ENCODE assay signal across 15 cellular contexts in genomic region chr19:51708811-51709210, GRCh38. TPM values are rescaled to one million over a fixed set of nuclear protein-coding genes. Genes with fewer than 3 reads are reported as not detected.
DNase-seq lines count a peak whose midpoint lies in the region; ATAC-seq and TF ChIP-seq lines count a peak whose summit lies in the region.
"Had no signal": no experiment of that assay in that cellular context is flagged by ENCODE, and none has a peak within 500 bp of the region (broad histone marks: within the 10 kb centered on the region; RNA-seq: fewer than 3 reads in every experiment).

No MANE protein-coding gene starts in this region.

- no peak overlapping the region for H2AK5ac ChIP-seq in trophoblast cell (ENCODE audit: low read length)

- peaks cover 17% of the 10 kb centered on the region for H3K4me1 Mint-ChIP-seq in Calu3 (ENCODE audit: low read depth, unreplicated experiment)

- H3K23ac ChIP-seq in trophoblast cell (ENCODE audit: low read length) = no peak overlapping the region

- H3K27me3 Mint-ChIP-seq in Calu3 (ENCODE audit: unreplicated experiment) = peaks cover 14% of the 10 kb centered on the region

- H3K27ac ChIP-seq in trophoblast cell (ENCODE audit: low read depth, low read length) (no peak overlapping the region), Peyer's patch (no peak overlapping the region)
- H3K27ac ChIP-seq: BLaER1 treated with 17β-estradiol and CSF1 and Interleukin-3, amounts not matched to agents 10 nM and 100 nM had no signal

- no peak overlapping the region for H2BK5ac ChIP-seq in trophoblast cell (ENCODE audit: low read depth, low read length, poor library complexity)

- H3K9me3 Mint-ChIP-seq in Calu3 (ENCODE audit: low read depth, unreplicated experiment) = peaks cover 5% of the 10 kb centered on the region

- DNase-seq in Calu3 (no peak), cerebellar cortex (ENCODE audit: low spot score) (peak; percentile 64), trophoblast cell (peak; percentile 28 to 31), Peyer's patch (no peak), dermis blood vessel endothelial cell (no peak)
- DNase-seq: ACHN; CD4-positive, CD25-positive, alpha-beta regulatory T cell; DMS 273 treated with DMSO at 0.1 percent for 48 hours; DMS79 had no signal

- no peak overlapping the region for H3K9ac ChIP-seq in trophoblast cell (ENCODE audit: low read length)
- H3K9ac ChIP-seq: BLaER1 treated with 17β-estradiol and CSF1 and Interleukin-3, amounts not matched to agents 10 nM and 100 nM had no signal

- CTCF ChIA-PET in Calu3 (lab: Charles Lee) = interaction anchor here (0.7 to 0.8 kb wide), 2 partner anchors 9 to 69 kb away, joined by 3 to 4 read pairs; no protein-coding TSS in a partner anchor

- no peak for TF ChIP-seq POLR2A in Peyer's patch (IDR thresholded peaks at IDR 0.05)

- no CpG with 5 or more reads among the region's 4 CpGs for WGBS in trophoblast cell (ENCODE audit: extremely low coverage, insufficient coverage, insufficient read length)

- H3K4ac ChIP-seq in trophoblast cell (ENCODE audit: low read depth, low read length) = no peak overlapping the region

- BruUV-seq in Calu3 (replicated peaks; lab: Mats Ljungman, UMichigan) = no TSS peak

- H3K36me3 ChIP-seq in trophoblast cell (ENCODE audit: control insufficient read depth in 1 of 2, insufficient read depth in 2 of 2, low read length in 2 of 2) (peaks cover 35% of the 10 kb centered on the region in 2 experiments), Peyer's patch (peaks cover 0 to 8% (median 0%) of the 10 kb centered on the region in 3 donors)

- no peak for ATAC-seq in HG02610 (IDR thresholded peaks at IDR 0.05; ENCODE audit: unreplicated experiment)

- H2BK120ac ChIP-seq in trophoblast cell (ENCODE audit: insufficient read depth, low read length, poor library complexity) = no peak overlapping the region

- no peak overlapping the region for H3K4me2 ChIP-seq in trophoblast cell (ENCODE audit: low read length)

- H3K4me1 ChIP-seq in trophoblast cell (ENCODE audit: control insufficient read depth in 1 of 2, insufficient read depth in 2 of 2, low read length in 2 of 2) (peaks cover 2 to 7% of the 10 kb centered on the region in 2 experiments), Peyer's patch (peaks cover 0 to 10% (median 2%) of the 10 kb centered on the region in 4 donors)
- H3K4me1 ChIP-seq: HAP-1 had no signal

- H3K18ac ChIP-seq in trophoblast cell (ENCODE audit: low read length) = no peak overlapping the region

- no peak overlapping the region for H3K4me3 ChIP-seq in trophoblast cell (ENCODE audit: low read depth, low read length)
- no peak overlapping the region for H3K4me3 ChIP-seq in Peyer's patch
- H3K4me3 ChIP-seq: BLaER1 treated with 17β-estradiol and CSF1 and Interleukin-3, amounts not matched to agents 10 nM and 100 nM; HAP-1 had no signal

- no peak overlapping the region for H3K14ac ChIP-seq in trophoblast cell (ENCODE audit: low read length)

- H3K36me3 Mint-ChIP-seq in Calu3 (ENCODE audit: insufficient read depth, unreplicated experiment) = peaks cover 67% of the 10 kb centered on the region

- H2AFZ ChIP-seq in trophoblast cell (ENCODE audit: insufficient read depth, low read length, poor library complexity) = no peak overlapping the region

- H3K27ac Mint-ChIP-seq in Calu3 (ENCODE audit: unreplicated experiment) = peak overlapping the region; percentile 19
- H3K27ac Mint-ChIP-seq: CD4-positive, CD25-positive, alpha-beta regulatory T cell had no signal

- H4K91ac ChIP-seq in trophoblast cell (ENCODE audit: low read depth, low read length) = no peak overlapping the region

- peaks cover 6% of the 10 kb centered on the region for H3K79me1 ChIP-seq in trophoblast cell (ENCODE audit: low read length)

- no peak overlapping the region for H3K4me3 Mint-ChIP-seq in Calu3 (ENCODE audit: low read depth, unreplicated experiment)

- no peaks in the 10 kb centered on the region for H3K27me3 ChIP-seq in trophoblast cell (ENCODE audit: insufficient read depth, low read length)
- no peaks in the 10 kb centered on the region for H3K27me3 ChIP-seq in Peyer's patch
- H3K27me3 ChIP-seq: BLaER1 treated with 17β-estradiol and CSF1 and Interleukin-3, amounts not matched to agents 10 nM and 100 nM had no signal

- H3K79me2 ChIP-seq in trophoblast cell (ENCODE audit: control insufficient read depth, insufficient read depth, low read length, poor library complexity) = no peaks in the 10 kb centered on the region

- no peaks in the 10 kb centered on the region for H3K9me3 ChIP-seq in trophoblast cell (ENCODE audit: insufficient read depth, low read depth, low read length)
- H3K9me3 ChIP-seq in Peyer's patch = no peaks in the 10 kb centered on the region
- H3K9me3 ChIP-seq: HAP-1 had no signal

- TF ChIP-seq CTCF in Calu3 (IDR thresholded peaks at IDR 0.05; ENCODE audit: unreplicated experiment) = no peak
- TF ChIP-seq CTCF in Peyer's patch (IDR thresholded peaks at IDR 0.05) = no peak

- H4K12ac ChIP-seq in trophoblast cell (ENCODE audit: low read depth, low read length) = no peak overlapping the region

- intact Hi-C loops in Calu3 (cut with micrococcal nuclease; ENCODE audit: unreplicated experiment) = no loop called here

- H4K8ac ChIP-seq in trophoblast cell (ENCODE audit: low read depth, low read length) = no peak overlapping the region

- H2BK12ac ChIP-seq in trophoblast cell (ENCODE audit: low read length) = no peak overlapping the region

TF ChIP-seq in PFSK-1, 5 proteins besides CTCF, POLR2A, EP300 and RAD21:
- TF ChIP-seq POLR2AphosphoS5 (IDR thresholded peaks at IDR 0.05; ENCODE audit: low read depth, low read length) = peak; percentile 16
- no peak for TF ChIP-seq FOXP2 (optimal IDR thresholded peaks at IDR 0.05; ENCODE audit: borderline replicate concordance, extremely low read depth, extremely low read length, insufficient read depth)

RNA-seq across cellular contexts. Expression of gene HAS1, which starts 15.0 kb away (rescaled TPM):
- total RNA-seq in Calu3 (2022) (not detected in 2 replicates), Peyer's patch (under 1 TPM in 1 of 4 donors, not detected in 3; 0.54 TPM), dermis blood vessel endothelial cell (0.14 and 0.17 TPM in 2 replicates)
- polyA plus RNA-seq in PFSK-1 (2012; ENCODE audit: insufficient read length, low read depth) = 0.69 TPM
- 0.08 and 0.18 TPM in 2 replicates for polyA plus RNA-seq in trophoblast cell (2013)
- total RNA-seq: A172, H1 had no signal
- polyA plus RNA-seq: CD4-positive, CD25-positive, alpha-beta regulatory T cell had no signal

RNA-seq across cellular contexts. Expression of gene SPACA6, which starts 15.7 kb away (rescaled TPM):
- 30.3 and 33.7 TPM in 2 replicates for total RNA-seq in Calu3 (2022)
- polyA plus RNA-seq in PFSK-1 (2012; ENCODE audit: insufficient read length, low read depth) = 26.2 TPM
- 21.7 and 24.5 TPM in 2 replicates for polyA plus RNA-seq in trophoblast cell (2013)
- total RNA-seq in Peyer's patch = 10 to 100 TPM in 3 of 4 donors, 1 to 10 TPM in 1; 3.0 to 29.7 (median 11.6) TPM
- 3.5 and 12.9 TPM in 2 replicates for total RNA-seq in dermis blood vessel endothelial cell

RNA-seq across cellular contexts. Expression of gene FPR1, which starts 42.9 kb away (rescaled TPM):
- not detected in 2 replicates for total RNA-seq in Calu3 (2022)
- polyA plus RNA-seq in PFSK-1 (2012; ENCODE audit: insufficient read length, low read depth) = not detected
- polyA plus RNA-seq in trophoblast cell (2013) = 0.18 and 0.22 TPM in 2 replicates
- total RNA-seq in Peyer's patch = 1 to 10 TPM; 1.6 to 5.8 (median 2.6) TPM
- not detected in 2 replicates for total RNA-seq in dermis blood vessel endothelial cell
- total RNA-seq: A172; CD4-positive, CD25-positive, alpha-beta regulatory T cell; H1 had no signal

RNA-seq across cellular contexts. Expression of gene FPR2, which starts 52.2 kb away (rescaled TPM):
- total RNA-seq in Calu3 (2022) (not detected in 2 replicates), Peyer's patch (1 to 10 TPM in 1 of 4 donors, not detected in 3; 1.9 TPM), dermis blood vessel endothelial cell (not detected in 2 replicates)
- polyA plus RNA-seq in PFSK-1 (2012; ENCODE audit: insufficient read length, low read depth) = 0.24 TPM
- not detected in 2 replicates for polyA plus RNA-seq in trophoblast cell (2013)
- total RNA-seq: A172; CD4-positive, CD25-positive, alpha-beta regulatory T cell; H1 had no signal
- polyA plus RNA-seq: CD4-positive, CD25-positive, alpha-beta regulatory T cell had no signal

Comparison
In these comparisons a context has a peak if more than half of its experiments do, and no peak if none do; other contexts are left out.
1. DNase-seq: peak in cerebellar cortex (single experiment) and trophoblast cell (2 of 2); none in Calu3 (single experiment), Peyer's patch (0 of 3) and dermis blood vessel endothelial cell (single experiment).